Comparison of ENCODE assay signal across 8 cellular contexts in the genomic region with DNA sequence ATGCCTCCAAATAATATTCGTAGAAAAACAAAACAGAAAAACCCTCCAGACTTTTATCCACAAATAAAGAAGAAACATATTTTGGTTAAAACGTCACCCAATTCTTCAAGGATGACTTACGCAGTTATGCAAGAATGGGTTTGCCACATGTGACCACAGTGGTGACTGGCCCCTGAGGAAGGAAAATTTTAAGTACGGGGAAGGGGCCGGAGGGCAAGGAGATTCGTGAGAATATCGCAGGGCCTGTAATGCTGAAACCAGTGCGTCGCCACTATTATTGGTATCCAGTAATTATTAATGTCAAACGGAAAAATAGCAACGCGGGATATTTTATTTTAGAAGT. TPM values are rescaled to one million over a fixed set of nuclear protein-coding genes. Genes with fewer than 3 reads are reported as not detected.
DNase-seq lines count a peak whose midpoint lies in the region; ATAC-seq, FAIRE-seq and TF ChIP-seq lines count a peak whose summit lies in the region.

No MANE protein-coding gene starts in this region.

- H3K27me3 Mint-ChIP-seq in CD4-positive, alpha-beta T cell = no peaks in the 10 kb centered on the region
- peaks cover 9% of the 10 kb centered on the region for H3K27me3 Mint-ChIP-seq in brain

- POLR2A ChIA-PET in CD4-positive, alpha-beta T cell (lab: Charles Lee) = interaction anchor here (0.6 to 1.8 kb wide), 16 partner anchors 9 to 1015 kb away, joined by 3 to 17 read pairs (median 3); a partner anchor contains a TSS

- CTCF ChIA-PET in CD4-positive, alpha-beta T cell (lab: Charles Lee) = interaction anchor here (0.6 to 1.1 kb wide), 2 partner anchors 31 to 287 kb away, joined by 3 to 4 read pairs; a partner anchor contains a TSS

- H3K4me1 Mint-ChIP-seq in CD4-positive, alpha-beta T cell (ENCODE audit: low read depth) = peaks cover 26% of the 10 kb centered on the region
- H3K4me1 Mint-ChIP-seq in brain = peaks cover 42% of the 10 kb centered on the region

- no peaks in the 10 kb centered on the region for H3K9me3 ChIP-seq in CD4-positive, alpha-beta T cell (ENCODE audit: control insufficient read depth, low read length)
- H3K9me3 ChIP-seq in kidney (ENCODE audit: control insufficient read depth in 1 of 2, low read length in 2 of 2) (no peaks in the 10 kb centered on the region), stomach smooth muscle (ENCODE audit: control insufficient read depth in 2 of 2, low read length in 2 of 2) (no peaks in the 10 kb centered on the region)

- no peak for TF ChIP-seq CTCF in CD4-positive, alpha-beta T cell (IDR thresholded peaks at IDR 0.05)
- TF ChIP-seq CTCF in brain (conservative IDR thresholded peaks at IDR 0.05) (no peak), kidney (IDR thresholded peaks at IDR 0.05; ENCODE audit: borderline replicate concordance, extremely low read depth, insufficient read depth) (no peak)

- H3K4me3 ChIP-seq in kidney (ENCODE audit: low read length in 2 of 2) (peak overlapping the region; percentile 81 to 83), stomach smooth muscle (ENCODE audit: low read length in 2 of 2) (peak overlapping the region; percentile 86 to 91)

- H3K4me3 Mint-ChIP-seq in CD4-positive, alpha-beta T cell = peak overlapping the region; percentile 92
- peak overlapping the region; percentile 84 to 90 (median 88) for H3K4me3 Mint-ChIP-seq in brain

- H3K27ac Mint-ChIP-seq in CD4-positive, alpha-beta T cell = peak overlapping the region; percentile 90
- peak overlapping the region; percentile 93 to 99 (median 98) for H3K27ac Mint-ChIP-seq in brain

- no peak for DNase-seq in CD4-positive, alpha-beta T cell
- DNase-seq in H4 (ENCODE audit: low spot score) (peak; percentile 93), NCI-H226 (peak; percentile 78), kidney (no peak), COR-L47 (lab: John Stamatoyannopoulos, UW) (no peak), occipital lobe (lab: John Stamatoyannopoulos, UW) (no peak)

- FAIRE-seq in kidney (lab: Jason Lieb, UNC) = no peak

- no peaks in the 10 kb centered on the region for H3K27me3 ChIP-seq in CD4-positive, alpha-beta T cell (ENCODE audit: control insufficient read depth, insufficient read depth, low read length)
- H3K27me3 ChIP-seq in stomach smooth muscle (ENCODE audit: control insufficient read depth in 1 of 2, insufficient read depth in 2 of 2, low read length in 2 of 2) = no peaks in the 10 kb centered on the region

- H3K36me3 ChIP-seq in kidney (ENCODE audit: control insufficient read depth in 1 of 2, insufficient read depth in 2 of 2, low read length in 2 of 2) = peaks cover 5 to 16% of the 10 kb centered on the region in 2 donors
- H3K36me3 ChIP-seq in stomach smooth muscle (ENCODE audit: control insufficient read depth in 2 of 2, insufficient read depth in 2 of 2, low read length in 2 of 2) = peaks cover 13 to 15% of the 10 kb centered on the region in 2 donors

- peak overlapping the region; percentile 58 for H3K27ac ChIP-seq in CD4-positive, alpha-beta T cell (ENCODE audit: low read depth, low read length)
- H3K27ac ChIP-seq in kidney (ENCODE audit: low read depth in 2 of 2, low read length in 2 of 2) (peak overlapping the region; percentile 86 to 93), stomach smooth muscle (ENCODE audit: low read length) (peak overlapping the region; percentile 88)

- intact Hi-C loops in CD4-positive, alpha-beta T cell (cut with DNase I, micrococcal nuclease) = loop anchor here (2.0 to 10.0 kb wide), 3 partner anchors 37 to 255 kb away; a partner anchor contains a TSS
- intact Hi-C loops in kidney (cut with DNase I) = no loop called here

- peak overlapping the region; percentile 42 to 72 for H3K9ac ChIP-seq in kidney (ENCODE audit: low read length in 2 of 2)
- peak overlapping the region; percentile 84 to 86 for H3K9ac ChIP-seq in stomach smooth muscle (ENCODE audit: low read length in 2 of 2)

- H3K36me3 Mint-ChIP-seq in CD4-positive, alpha-beta T cell (ENCODE audit: low read depth) = peaks cover 46% of the 10 kb centered on the region
- H3K36me3 Mint-ChIP-seq in brain = peaks cover 23% of the 10 kb centered on the region

- H3K9me3 Mint-ChIP-seq in CD4-positive, alpha-beta T cell = no peaks in the 10 kb centered on the region
- H3K9me3 Mint-ChIP-seq in brain = peaks cover 0 to 4% (median 0%) of the 10 kb centered on the region in 5 experiments

- H3K4me1 ChIP-seq in kidney (ENCODE audit: control insufficient read depth in 1 of 2, insufficient read depth in 1 of 2, low read depth in 1 of 2, low read length in 2 of 2) = peaks cover 0 to 8% of the 10 kb centered on the region in 2 donors
- peaks cover 27% of the 10 kb centered on the region for H3K4me1 ChIP-seq in stomach smooth muscle (ENCODE audit: control insufficient read depth, insufficient read depth, low read length)

- peak; percentile 2 for ATAC-seq in CD4-positive, alpha-beta T cell (ENCODE audit: poor library complexity)

RNA-seq across cellular contexts. Expression of a gene that starts 0.6 kb away (rescaled TPM):
- 10 to 100 TPM; 63.1 to 69.7 TPM for total RNA-seq in CD4-positive, alpha-beta T cell
- 308 and 368 TPM in 2 replicates for total RNA-seq in H4 (2014; rRNA removed; shearing (Covaris generic))
- polyA plus RNA-seq in brain (ENCODE audit: insufficient read depth, low read depth, low replicate concordance) (121 TPM), kidney (ENCODE audit: insufficient read depth, low read depth, low replicate concordance) (276 TPM)
- total RNA-seq in kidney (71.2 TPM), occipital lobe (21.8 TPM)

RNA-seq across cellular contexts. Expression of a gene that starts 36.5 kb away (rescaled TPM):
- 10 to 100 TPM; 21.8 to 22.5 TPM for total RNA-seq in CD4-positive, alpha-beta T cell
- 32.1 and 40.9 TPM in 2 replicates for total RNA-seq in H4 (2014; rRNA removed; shearing (Covaris generic))
- 19.8 TPM for polyA plus RNA-seq in brain (ENCODE audit: insufficient read depth, low read depth, low replicate concordance)
- 41.0 TPM for total RNA-seq in kidney
- polyA plus RNA-seq in kidney (ENCODE audit: insufficient read depth, low read depth, low replicate concordance) = 32.9 TPM
- total RNA-seq in occipital lobe = 34.9 TPM

RNA-seq across cellular contexts. Expression of a gene that starts 56.4 kb away (rescaled TPM):
- 1 to 10 TPM; 6.1 to 7.8 TPM for total RNA-seq in CD4-positive, alpha-beta T cell
- 34.0 and 35.7 TPM in 2 replicates for total RNA-seq in H4 (2014; rRNA removed; shearing (Covaris generic))
- polyA plus RNA-seq in brain (ENCODE audit: insufficient read depth, low read depth, low replicate concordance) = 44.4 TPM
- total RNA-seq in kidney = 21.4 TPM
- polyA plus RNA-seq in kidney (ENCODE audit: insufficient read depth, low read depth, low replicate concordance) = 27.8 TPM
- 11.4 TPM for total RNA-seq in occipital lobe

Comparison
In these comparisons a context has a peak if more than half of its experiments do, and no peak if none do; other contexts are left out.
1. DNase-seq: peak in H4 (single experiment) and NCI-H226 (single experiment); none in CD4-positive, alpha-beta T cell (0 of 10), kidney (single experiment), COR-L47 (single experiment) and occipital lobe (single experiment).
2. Peak in every context shown above with its lines, with median percentiles within 50 percentile points of each other: H3K27ac ChIP-seq.